In the genomic region with DNA sequence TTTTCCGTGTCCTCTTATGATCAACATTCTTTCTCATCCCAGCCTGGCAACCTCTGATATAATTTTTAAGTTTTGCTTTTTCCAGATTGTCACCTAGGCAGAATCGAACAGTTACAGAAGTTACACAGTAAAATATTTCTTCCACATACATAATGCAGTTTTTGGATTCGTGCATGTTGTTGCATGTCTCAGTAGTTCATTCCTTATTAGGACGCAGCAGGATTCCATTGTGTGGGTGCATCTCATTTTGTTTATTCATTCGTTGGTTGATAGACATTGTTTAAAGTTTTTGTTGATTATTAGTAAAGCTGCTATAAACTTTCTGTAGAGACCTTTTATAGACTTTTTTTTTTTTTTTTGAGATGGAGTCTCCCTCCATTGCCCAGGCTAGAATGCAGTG, we compare ENCODE assay signal across 22 cellular contexts.
A peak's percentile ranks its signal among the peaks of the same experiment; 100 is the strongest.
DNase-seq lines count a peak whose midpoint lies in the region; ATAC-seq, FAIRE-seq and TF ChIP-seq lines count a peak whose summit lies in the region.
"Had no signal": no experiment of that assay in that cellular context is flagged by ENCODE, and none has a peak within 500 bp of the region (broad histone marks: within the 10 kb centered on the region; RNA-seq: fewer than 3 reads in every experiment).

No MANE protein-coding gene starts in this region.

- H3K79me2 ChIP-seq in mammary epithelial cell (ENCODE audit: insufficient read depth, low read length) (no peaks in the 10 kb centered on the region), keratinocyte (ENCODE audit: control insufficient read depth, insufficient read depth, low read length) (no peaks in the 10 kb centered on the region), OCI-LY7 (ENCODE audit: insufficient read depth, low read depth, low read length) (no peaks in the 10 kb centered on the region)

- no peaks in the 10 kb centered on the region for H3K4me1 Mint-ChIP-seq in MCF 10A (ENCODE audit: insufficient read depth, unreplicated experiment)
- H3K4me1 Mint-ChIP-seq: B cell had no signal

- peaks cover 7% of the 10 kb centered on the region for H3K9me3 Mint-ChIP-seq in MCF 10A (ENCODE audit: unreplicated experiment)

- H2AFZ ChIP-seq in mammary epithelial cell (ENCODE audit: low read depth, low read length) (peak overlapping the region; percentile 67), keratinocyte (ENCODE audit: control insufficient read depth, low read length) (peak overlapping the region; percentile 12), OCI-LY7 (ENCODE audit: low read length) (no peak overlapping the region)

- DNase-seq in mammary epithelial cell (peak; percentile 11), MCF 10A (ENCODE audit: unreplicated experiment) (no peak), epithelial cell of esophagus (ENCODE audit: low read depth) (peak; percentile 66), keratinocyte (ENCODE audit: low read depth, low spot score) (no peak), OCI-LY7 (ENCODE audit: low spot score) (no peak)
- DNase-seq: AML-193; Caco-2; Calu3; CD4-positive, alpha-beta T cell; CD8-positive, alpha-beta T cell; DMS79 treated with DMSO at 0.1 percent for 48 hours; GF-D8 had no signal

- no peak for TF ChIP-seq CTCF in mammary epithelial cell (conservative IDR thresholded peaks at IDR 0.05 in 1 of 2, IDR thresholded peaks at IDR 0.05 in 1 of 2; ENCODE audit: extremely low read depth in 1 of 2, insufficient read depth in 1 of 2, low read depth in 1 of 2, low read length in 2 of 2)
- no peak for TF ChIP-seq CTCF in MCF 10A (IDR thresholded peaks at IDR 0.05; ENCODE audit: unreplicated experiment)
- no peak for TF ChIP-seq CTCF in epithelial cell of esophagus (IDR thresholded peaks at IDR 0.05; ENCODE audit: insufficient read depth, low read depth, low read length, missing control alignments)
- TF ChIP-seq CTCF in keratinocyte (optimal IDR thresholded peaks at IDR 0.05 in 1 of 3, IDR thresholded peaks at IDR 0.05 in 1 of 3, conservative IDR thresholded peaks at IDR 0.05 in 1 of 3; ENCODE audit: extremely low read depth in 1 of 3, insufficient read depth in 2 of 3, low read length in 3 of 3): no peak
- TF ChIP-seq CTCF in OCI-LY7 (conservative IDR thresholded peaks at IDR 0.05; ENCODE audit: low read length): no peak

- WGBS in mammary epithelial cell (ENCODE audit: low coverage, missing lambda C conversion rate): 8% methylated on average over 4 of the region's 5 CpGs

- no peak overlapping the region for H3K4me3 Mint-ChIP-seq in MCF 10A (ENCODE audit: unreplicated experiment)
- H3K4me3 Mint-ChIP-seq: B cell; CD4-positive, alpha-beta T cell; CD8-positive, alpha-beta T cell had no signal

- intact Hi-C loops in mammary epithelial cell (cut with micrococcal nuclease): no loop called here
- intact Hi-C loops in MCF 10A (cut with micrococcal nuclease): no loop called here
- intact Hi-C loops in OCI-LY7 (cut with micrococcal nuclease; ENCODE audit: unreplicated experiment): no loop called here

- H4K20me1 ChIP-seq in mammary epithelial cell (ENCODE audit: insufficient read depth, low read length) (no peaks in the 10 kb centered on the region), keratinocyte (ENCODE audit: control insufficient read depth, extremely low read depth, insufficient read depth, low read length) (no peaks in the 10 kb centered on the region), OCI-LY7 (ENCODE audit: insufficient read depth, low read length) (no peaks in the 10 kb centered on the region)
- H4K20me1 ChIP-seq: BLaER1 treated with 17β-estradiol and CSF1 and Interleukin-3, amounts not matched to agents 10 nM and 100 nM had no signal

- H3K27ac ChIP-seq in mammary epithelial cell (ENCODE audit: insufficient read depth, low read depth, low read length) (no peak overlapping the region), keratinocyte (ENCODE audit: control insufficient read depth, insufficient read depth, low read length) (no peak overlapping the region), OCI-LY7 (ENCODE audit: low read depth, low read length, poor library complexity, severe bottlenecking) (no peak overlapping the region)
- H3K27ac ChIP-seq: 22Rv1; A549; BLaER1 treated with 17β-estradiol and CSF1 and Interleukin-3, amounts not matched to agents 10 nM and 100 nM; C4-2B had no signal

- POLR2A ChIA-PET in MCF 10A (lab: Yijun Ruan, JAX): interaction anchor here (0.6 kb wide), 1 partner anchor 125 kb away, joined by 4 read pairs; no protein-coding TSS in a partner anchor
- POLR2A ChIA-PET in OCI-LY7 (lab: Charles Lee): no interaction called here

- H3K4me2 ChIP-seq in mammary epithelial cell (ENCODE audit: insufficient read depth, low read depth, low read length) (peak overlapping the region; percentile 38), keratinocyte (ENCODE audit: control insufficient read depth, extremely low read depth, insufficient read depth, low read depth, low read length) (peak overlapping the region; percentile 48), OCI-LY7 (ENCODE audit: low read length) (no peak overlapping the region)
- H3K4me2 ChIP-seq: A549; BLaER1 treated with 17β-estradiol and CSF1 and Interleukin-3, amounts not matched to agents 10 nM and 100 nM had no signal

- H3K9me3 ChIP-seq in mammary epithelial cell (replicated peaks; ENCODE audit: insufficient read depth, low read length) (no peaks in the 10 kb centered on the region), keratinocyte (ENCODE audit: control insufficient read depth, low read depth, low read length) (no peaks in the 10 kb centered on the region), OCI-LY7 (ENCODE audit: low read length) (no peaks in the 10 kb centered on the region)
- H3K9me3 ChIP-seq: BLaER1 treated with 17β-estradiol and CSF1 and Interleukin-3, amounts not matched to agents 10 nM and 100 nM had no signal

- BruUV-seq in mammary epithelial cell (replicated peaks; lab: Mats Ljungman, UMichigan) (no TSS peak), MCF 10A (replicated peaks; lab: Mats Ljungman, UMichigan) (no TSS peak), OCI-LY7 (replicated peaks; lab: Mats Ljungman, UMichigan) (no TSS peak)

- H3K9me1 ChIP-seq in keratinocyte (ENCODE audit: control insufficient read depth, extremely low read depth, insufficient read depth, low read length): no peaks in the 10 kb centered on the region

- H3K36me3 ChIP-seq in mammary epithelial cell (ENCODE audit: insufficient read depth, low read length) (no peaks in the 10 kb centered on the region), keratinocyte (ENCODE audit: control insufficient read depth in 2 of 2, extremely low read depth in 1 of 2, insufficient read depth in 2 of 2, low read length in 2 of 2) (no peaks in the 10 kb centered on the region), OCI-LY7 (ENCODE audit: insufficient read depth, low read length) (no peaks in the 10 kb centered on the region)
- H3K36me3 ChIP-seq: BLaER1 treated with 17β-estradiol and CSF1 and Interleukin-3, amounts not matched to agents 10 nM and 100 nM had no signal

- CTCF ChIA-PET in mammary epithelial cell (lab: Charles Lee; ENCODE audit: low non-redundant PET) (no interaction called here), MCF 10A (lab: Yijun Ruan, JAX) (interaction anchor here (0.6 kb wide), 2 partner anchors 25 to 506 kb away, joined by 3 to 6 read pairs; no protein-coding TSS in a partner anchor), OCI-LY7 (lab: Charles Lee; ENCODE audit: unreplicated experiment) (no interaction called here)

- dilution Hi-C loops in mammary epithelial cell (cut with HindIII; ENCODE audit: low sequenced_read_pairs) (no loop called here), keratinocyte (cut with MboI; ENCODE audit: extremely low pct_ligation_motif_present, low sequenced_read_pairs) (no loop called here)

- H3K4me1 ChIP-seq in mammary epithelial cell (ENCODE audit: insufficient read depth, low read length): peaks cover 7% of the 10 kb centered on the region
- H3K4me1 ChIP-seq in keratinocyte (ENCODE audit: control insufficient read depth, extremely low read depth, insufficient read depth, low read length): peaks cover 2% of the 10 kb centered on the region
- H3K4me1 ChIP-seq in OCI-LY7 (ENCODE audit: insufficient read depth, low read length, poor library complexity, severe bottlenecking): no peaks in the 10 kb centered on the region
- H3K4me1 ChIP-seq: A549; BLaER1 treated with 17β-estradiol and CSF1 and Interleukin-3, amounts not matched to agents 10 nM and 100 nM; Caco-2 had no signal

- H3K4me3 ChIP-seq in mammary epithelial cell (replicated peaks in 1 of 3; ENCODE audit: insufficient read depth in 1 of 3, low read depth in 2 of 3, low read length in 3 of 3) (no peak overlapping the region), epithelial cell of esophagus (ENCODE audit: low read length) (no peak overlapping the region), keratinocyte (ENCODE audit: control insufficient read depth in 2 of 3, extremely low read depth in 1 of 3, insufficient read depth in 2 of 3, low read depth in 1 of 3, low read length in 3 of 3) (no peak overlapping the region), OCI-LY7 (ENCODE audit: low read depth, low read length, poor library complexity, severe bottlenecking) (no peak overlapping the region)
- H3K4me3 ChIP-seq: A549; BLaER1 treated with 17β-estradiol and CSF1 and Interleukin-3, amounts not matched to agents 10 nM and 100 nM had no signal

- no peaks in the 10 kb centered on the region for H3K36me3 Mint-ChIP-seq in MCF 10A (ENCODE audit: insufficient read depth, unreplicated experiment)
- H3K36me3 Mint-ChIP-seq: CD8-positive, alpha-beta T cell had no signal

- no peak overlapping the region for H3K27ac Mint-ChIP-seq in MCF 10A (ENCODE audit: low read depth, unreplicated experiment)
- H3K27ac Mint-ChIP-seq: B cell; CD4-positive, alpha-beta T cell; CD8-positive, alpha-beta T cell had no signal

- H3K27me3 Mint-ChIP-seq in MCF 10A (ENCODE audit: insufficient read depth, unreplicated experiment): no peaks in the 10 kb centered on the region
- H3K27me3 Mint-ChIP-seq: B cell; CD4-positive, alpha-beta T cell had no signal

- no peaks in the 10 kb centered on the region for H3K9me2 ChIP-seq in OCI-LY7 (ENCODE audit: insufficient read depth, low read length)

- no peak for ATAC-seq in GM18502 (IDR thresholded peaks at IDR 0.05; ENCODE audit: poor library complexity, unreplicated experiment)
- ATAC-seq: A549; CD8-positive, alpha-beta T cell had no signal

- no peak overlapping the region for H3K9ac ChIP-seq in mammary epithelial cell (ENCODE audit: insufficient read depth, low read length)
- no peak overlapping the region for H3K9ac ChIP-seq in keratinocyte (ENCODE audit: control insufficient read depth, extremely low read depth, insufficient read depth, low read length)
- H3K9ac ChIP-seq: BLaER1 treated with 17β-estradiol and CSF1 and Interleukin-3, amounts not matched to agents 10 nM and 100 nM had no signal

- in situ Hi-C loops in mammary epithelial cell (cut with MboI; ENCODE audit: low sequenced_read_pairs in 2 of 2): no loop called here

- no peaks in the 10 kb centered on the region for H3K27me3 ChIP-seq in mammary epithelial cell (ENCODE audit: insufficient read depth, low read length)
- no peaks in the 10 kb centered on the region for H3K27me3 ChIP-seq in keratinocyte (ENCODE audit: control insufficient read depth, extremely low read depth, insufficient read depth, low read length)
- H3K27me3 ChIP-seq: BLaER1 treated with 17β-estradiol and CSF1 and Interleukin-3, amounts not matched to agents 10 nM and 100 nM had no signal

- peak; percentile 34 for FAIRE-seq in keratinocyte (lab: Jason Lieb, UNC)
- FAIRE-seq: D721Med, G401.6, GM12891, GM18507 had no signal

Comparison
In these comparisons a context has a peak if more than half of its experiments do, and no peak if none do; other contexts are left out.
1. DNase-seq: peak in mammary epithelial cell (single experiment) and epithelial cell of esophagus (single experiment); none in MCF 10A (single experiment), keratinocyte (single experiment) and OCI-LY7 (single experiment).